14 cellular contexts compared by ENCODE assay signal in genomic region chr15:64017082-64017588, GRCh38. TPM values are rescaled to one million over a fixed set of nuclear protein-coding genes. Genes with fewer than 3 reads are reported as not detected.
DNase-seq lines count a peak whose midpoint lies in the region; ATAC-seq, FAIRE-seq and TF ChIP-seq lines count a peak whose summit lies in the region.
"Had no signal": no experiment of that assay in that cellular context is flagged by ENCODE, and none has a peak within 500 bp of the region (broad histone marks: within the 10 kb centered on the region; RNA-seq: fewer than 3 reads in every experiment).

No MANE protein-coding gene starts in this region.

- H3K27me3 ChIP-seq in keratinocyte (ENCODE audit: control insufficient read depth, extremely low read depth, insufficient read depth, low read length) (peaks cover 3% of the 10 kb centered on the region), upper lobe of right lung (no peaks in the 10 kb centered on the region), H9 (ENCODE audit: insufficient read depth, low read length) (no peaks in the 10 kb centered on the region)
- H3K27me3 ChIP-seq: gastroesophageal sphincter, stomach had no signal

- H3K4me1 Mint-ChIP-seq in activated CD4-positive, alpha-beta T cell treated with anti-CD3 and anti-CD28 coated beads, Interleukin-2, amount 10 ng/mL, durations not matched to agents 7 days and 5 days = peaks cover 12% of the 10 kb centered on the region
- peaks cover 4 to 7% of the 10 kb centered on the region in 2 experiments for H3K4me1 Mint-ChIP-seq in H9
- peaks cover 6% of the 10 kb centered on the region for H3K4me1 Mint-ChIP-seq in activated T-helper 2 cell treated with anti-CD3 and anti-CD28 coated beads, Interferon-gamma antibody, Interleukin-2, Interleukin-4, amounts not matched to agents 10 μg/mL and 5 μg/mL and 100 μg/mL, durations not matched to agents 14 hours and 24 hours and 36 hours (ENCODE audit: low read depth)

- dilution Hi-C loops in keratinocyte (cut with MboI; ENCODE audit: extremely low pct_ligation_motif_present, low sequenced_read_pairs) = no loop called here

- H2AFZ ChIP-seq in keratinocyte (ENCODE audit: control insufficient read depth, low read length) = no peak overlapping the region
- no peak overlapping the region for H2AFZ ChIP-seq in H9 (ENCODE audit: low read length)

- no peak overlapping the region for H2BK15ac ChIP-seq in H9 (ENCODE audit: low read depth, low read length)

- H3K23me2 ChIP-seq in H9 (ENCODE audit: insufficient read length, low read depth, low read length, poor library complexity, severe bottlenecking) = no peaks in the 10 kb centered on the region

- H3K4ac ChIP-seq in H9 (ENCODE audit: low read depth, low read length) = no peak overlapping the region

- H2BK5ac ChIP-seq in H9 (ENCODE audit: insufficient read length, low read length) = no peak overlapping the region

- ATAC-seq in SK-N-SH treated with all-trans-retinoic acid at 6 μM for 48 hours (peak; percentile 34; the same call in 2 of the 3 replicates), upper lobe of right lung (peak; percentile 25)
- ATAC-seq: gastroesophageal sphincter, left ventricle myocardium superior had no signal

- no peak overlapping the region for H3K23ac ChIP-seq in H9 (ENCODE audit: insufficient read length, low read depth, low read length)

- WGBS in H9 (ENCODE audit: extremely low coverage, insufficient read length, low lambda C conversion rate) = no CpG with 5 or more reads among the region's 5 CpGs

- DNase-seq in SIG-M5 treated with dmso at 0.1 percent for 504 hours (lab: John Stamatoyannopoulos, UW; ENCODE audit: unreplicated experiment) (peak; percentile 34), SIG-M5 (lab: John Stamatoyannopoulos, UW) (no peak), keratinocyte (ENCODE audit: low read depth, low spot score) (peak; percentile 28), upper lobe of right lung (no peak), H9 (no peak)
- no peak for DNase-seq in activated CD4-positive, alpha-beta T cell treated with anti-CD3 and anti-CD28 coated beads, Interleukin-2, amount 10 ng/mL, durations not matched to agents 7 days and 5 days
- no peak for DNase-seq in activated T-helper 2 cell treated with anti-CD3 and anti-CD28 coated beads, Interferon-gamma antibody, Interleukin-2, Interleukin-4, amounts not matched to agents 10 μg/mL and 5 μg/mL and 100 μg/mL, durations not matched to agents 14 hours and 24 hours and 36 hours (ENCODE audit: low spot score)
- DNase-seq: activated CD4-positive, alpha-beta T cell treated with anti-CD3 and anti-CD28 coated beads for 4 hours; activated naive CD4-positive, alpha-beta T cell; left ventricle myocardium superior; NCI-H2171 treated with DMSO at 0.1 percent for 48 hours; stomach had no signal

- H3K79me1 ChIP-seq in H9 (ENCODE audit: insufficient read depth, low read depth, low read length, poor library complexity, severe bottlenecking) = no peaks in the 10 kb centered on the region

- H4K20me1 ChIP-seq in keratinocyte (ENCODE audit: control insufficient read depth, extremely low read depth, insufficient read depth, low read length) (no peaks in the 10 kb centered on the region), H9 (ENCODE audit: control insufficient read depth, insufficient read depth, insufficient read length) (no peaks in the 10 kb centered on the region)

- H3K79me2 ChIP-seq in keratinocyte (ENCODE audit: control insufficient read depth, insufficient read depth, low read length) (no peaks in the 10 kb centered on the region), H9 (ENCODE audit: insufficient read depth, low read length) (no peaks in the 10 kb centered on the region)

- H3K9me1 ChIP-seq in keratinocyte (ENCODE audit: control insufficient read depth, extremely low read depth, insufficient read depth, low read length) = peaks cover 6% of the 10 kb centered on the region

- no peak overlapping the region for H3K18ac ChIP-seq in H9 (ENCODE audit: insufficient read length, low read depth, low read length)

- no peak overlapping the region for H4K91ac ChIP-seq in H9 (ENCODE audit: insufficient read length, low read depth, low read length)

- H3K9me3 ChIP-seq in keratinocyte (ENCODE audit: control insufficient read depth, low read depth, low read length) = no peaks in the 10 kb centered on the region
- no peaks in the 10 kb centered on the region for H3K9me3 ChIP-seq in upper lobe of right lung
- H3K9me3 ChIP-seq in H9 (ENCODE audit: control insufficient read depth, low read depth, low read length) = no peaks in the 10 kb centered on the region
- H3K9me3 ChIP-seq: gastroesophageal sphincter, stomach had no signal

- H3K9me3 Mint-ChIP-seq in activated CD4-positive, alpha-beta T cell treated with anti-CD3 and anti-CD28 coated beads, Interleukin-2, amount 10 ng/mL, durations not matched to agents 7 days and 5 days = peaks cover 5% of the 10 kb centered on the region
- no peaks in the 10 kb centered on the region for H3K9me3 Mint-ChIP-seq in H9
- H3K9me3 Mint-ChIP-seq in activated T-helper 2 cell treated with anti-CD3 and anti-CD28 coated beads, Interferon-gamma antibody, Interleukin-2, Interleukin-4, amounts not matched to agents 10 μg/mL and 5 μg/mL and 100 μg/mL, durations not matched to agents 14 hours and 24 hours and 36 hours = peaks cover 9% of the 10 kb centered on the region

- TF ChIP-seq CTCF in keratinocyte (optimal IDR thresholded peaks at IDR 0.05 in 1 of 3, IDR thresholded peaks at IDR 0.05 in 1 of 3, conservative IDR thresholded peaks at IDR 0.05 in 1 of 3; ENCODE audit: extremely low read depth in 1 of 3, insufficient read depth in 2 of 3, low read length in 3 of 3) (no peak), upper lobe of right lung (IDR thresholded peaks at IDR 0.05) (no peak), H9 (conservative IDR thresholded peaks at IDR 0.05) (no peak)

- no peak overlapping the region for H3K9ac ChIP-seq in keratinocyte (ENCODE audit: control insufficient read depth, extremely low read depth, insufficient read depth, low read length)
- H3K9ac ChIP-seq in H9 (ENCODE audit: extremely low read depth, insufficient read length, low read length) = no peak overlapping the region

- FAIRE-seq in keratinocyte (lab: Jason Lieb, UNC) = peak; percentile 73

- H2BK12ac ChIP-seq in H9 (ENCODE audit: insufficient read length, low read depth, low read length) = no peak overlapping the region

- intact Hi-C loops in upper lobe of right lung (cut with DNase I) = no loop called here
- intact Hi-C loops in activated T-helper 2 cell treated with anti-CD3 and anti-CD28 coated beads, Interferon-gamma antibody, Interleukin-2, Interleukin-4, amounts not matched to agents 10 μg/mL and 5 μg/mL and 100 μg/mL, durations not matched to agents 14 hours and 24 hours and 36 hours (cut with micrococcal nuclease) = no loop called here

- H3K4me3 ChIP-seq in keratinocyte (ENCODE audit: control insufficient read depth in 2 of 3, extremely low read depth in 1 of 3, insufficient read depth in 2 of 3, low read depth in 1 of 3, low read length in 3 of 3) (no peak overlapping the region), upper lobe of right lung (no peak overlapping the region)
- H3K4me3 ChIP-seq: gastroesophageal sphincter, stomach had no signal

- POLR2A ChIA-PET in activated CD4-positive, alpha-beta T cell treated with anti-CD3 and anti-CD28 coated beads, Interleukin-2, amount 10 ng/mL, durations not matched to agents 7 days and 5 days (lab: Charles Lee) = no interaction called here

- H2BK120ac ChIP-seq in H9 (ENCODE audit: low read depth, low read length, poor library complexity, severe bottlenecking) = no peak overlapping the region

- H3K4me2 ChIP-seq in keratinocyte (ENCODE audit: control insufficient read depth, extremely low read depth, insufficient read depth, low read depth, low read length) (peak overlapping the region; percentile 49), H9 (ENCODE audit: insufficient read depth, insufficient read length, low read length) (no peak overlapping the region)

- no peak overlapping the region for H3K4me3 Mint-ChIP-seq in activated CD4-positive, alpha-beta T cell treated with anti-CD3 and anti-CD28 coated beads, Interleukin-2, amount 10 ng/mL, durations not matched to agents 7 days and 5 days
- no peak overlapping the region for H3K4me3 Mint-ChIP-seq in H9
- no peak overlapping the region for H3K4me3 Mint-ChIP-seq in activated T-helper 2 cell treated with anti-CD3 and anti-CD28 coated beads, Interferon-gamma antibody, Interleukin-2, Interleukin-4, amounts not matched to agents 10 μg/mL and 5 μg/mL and 100 μg/mL, durations not matched to agents 14 hours and 24 hours and 36 hours (ENCODE audit: low read depth)

- CTCF ChIA-PET in activated CD4-positive, alpha-beta T cell treated with anti-CD3 and anti-CD28 coated beads, Interleukin-2, amount 10 ng/mL, durations not matched to agents 7 days and 5 days (lab: Charles Lee) = interaction anchor here (1.0 kb wide), 1 partner anchor 29 kb away, joined by 3 read pairs; the partner anchor contains the start of gene DAPK2

- H3K27ac ChIP-seq in keratinocyte (ENCODE audit: control insufficient read depth, insufficient read depth, low read length) (peak overlapping the region; percentile 12), upper lobe of right lung (no peak overlapping the region), H9 (ENCODE audit: insufficient read length, low read depth, low read length) (no peak overlapping the region)
- H3K27ac ChIP-seq: gastroesophageal sphincter, stomach had no signal

- no peak overlapping the region for H3T11ph ChIP-seq in H9 (ENCODE audit: low read length)

- H3K36me3 ChIP-seq in keratinocyte (ENCODE audit: control insufficient read depth in 2 of 2, extremely low read depth in 1 of 2, insufficient read depth in 2 of 2, low read length in 2 of 2) = no peaks in the 10 kb centered on the region
- H3K36me3 ChIP-seq in upper lobe of right lung = no peaks in the 10 kb centered on the region
- H3K36me3 ChIP-seq: gastroesophageal sphincter, stomach had no signal

- no peak overlapping the region for H2AK5ac ChIP-seq in H9 (ENCODE audit: insufficient read length, low read length)

- no peak overlapping the region for H2BK20ac ChIP-seq in H9 (ENCODE audit: low read depth, low read length, poor library complexity, severe bottlenecking)

- no peak overlapping the region for H4K5ac ChIP-seq in H9 (ENCODE audit: insufficient read length, low read depth, low read length)

- H3K56ac ChIP-seq in H9 (ENCODE audit: insufficient read length, low read depth, low read length) = no peak overlapping the region

- H3K14ac ChIP-seq in H9 (ENCODE audit: insufficient read depth, low read length) = no peak overlapping the region

- no peak overlapping the region for H4K8ac ChIP-seq in H9 (replicated peaks; ENCODE audit: insufficient read length, low read depth, low read length)

- no peaks in the 10 kb centered on the region for H3K36me3 Mint-ChIP-seq in activated CD4-positive, alpha-beta T cell treated with anti-CD3 and anti-CD28 coated beads, Interleukin-2, amount 10 ng/mL, durations not matched to agents 7 days and 5 days (ENCODE audit: low read depth)
- H3K36me3 Mint-ChIP-seq in H9 (ENCODE audit: insufficient read depth in 1 of 3, low read depth in 3 of 3) = no peaks in the 10 kb centered on the region
- peaks cover 3% of the 10 kb centered on the region for H3K36me3 Mint-ChIP-seq in activated T-helper 2 cell treated with anti-CD3 and anti-CD28 coated beads, Interferon-gamma antibody, Interleukin-2, Interleukin-4, amounts not matched to agents 10 μg/mL and 5 μg/mL and 100 μg/mL, durations not matched to agents 14 hours and 24 hours and 36 hours (ENCODE audit: low read depth)

- H3K27me3 Mint-ChIP-seq in activated CD4-positive, alpha-beta T cell treated with anti-CD3 and anti-CD28 coated beads, Interleukin-2, amount 10 ng/mL, durations not matched to agents 7 days and 5 days = no peaks in the 10 kb centered on the region
- no peaks in the 10 kb centered on the region for H3K27me3 Mint-ChIP-seq in H9 (ENCODE audit: low read depth)
- H3K27me3 Mint-ChIP-seq in activated T-helper 2 cell treated with anti-CD3 and anti-CD28 coated beads, Interferon-gamma antibody, Interleukin-2, Interleukin-4, amounts not matched to agents 10 μg/mL and 5 μg/mL and 100 μg/mL, durations not matched to agents 14 hours and 24 hours and 36 hours (ENCODE audit: low read depth) = no peaks in the 10 kb centered on the region

- H3K4me1 ChIP-seq in keratinocyte (ENCODE audit: control insufficient read depth, extremely low read depth, insufficient read depth, low read length) (peaks cover 44% of the 10 kb centered on the region), upper lobe of right lung (peaks cover 24% of the 10 kb centered on the region), H9 (ENCODE audit: insufficient read depth, low read length) (no peaks in the 10 kb centered on the region)

- no peak overlapping the region for H3K27ac Mint-ChIP-seq in activated CD4-positive, alpha-beta T cell treated with anti-CD3 and anti-CD28 coated beads, Interleukin-2, amount 10 ng/mL, durations not matched to agents 7 days and 5 days
- H3K27ac Mint-ChIP-seq in H9 = no peak overlapping the region
- no peak overlapping the region for H3K27ac Mint-ChIP-seq in activated T-helper 2 cell treated with anti-CD3 and anti-CD28 coated beads, Interferon-gamma antibody, Interleukin-2, Interleukin-4, amounts not matched to agents 10 μg/mL and 5 μg/mL and 100 μg/mL, durations not matched to agents 14 hours and 24 hours and 36 hours

RNA-seq across cellular contexts. Expression of gene DAPK2, which starts 29.1 kb away (rescaled TPM):
- polyA plus RNA-seq in keratinocyte = 0.83 to 1.7 TPM (median 1.4 TPM) in 3 replicates
- polyA plus RNA-seq in keratinocyte (2011; ENCODE audit: low read depth) = 5.5 TPM
- polyA plus RNA-seq in keratinocyte (2011; cell fraction: cytosol; rRNA removed) = 1.2 and 1.6 TPM in 2 replicates
- 3.3 and 4.8 TPM in 2 replicates for polyA plus RNA-seq in keratinocyte (2011; cell fraction: nucleus; rRNA removed)
- polyA plus RNA-seq in keratinocyte (2012; ENCODE audit: low replicate concordance) = 0.85 and 6.7 TPM in 2 replicates
- polyA minus RNA-seq in keratinocyte = 0.56 to 1.6 TPM (median 1.3 TPM) in 3 replicates
- not detected for polyA minus RNA-seq in keratinocyte (2011; cell fraction: cytosol; rRNA and poly(A)+ RNA removed)
- polyA minus RNA-seq in keratinocyte (2011; cell fraction: nucleus; rRNA and poly(A)+ RNA removed) = 3.4 and 4.4 TPM in 2 replicates
- 73.3 TPM for total RNA-seq in upper lobe of right lung
- under 1 TPM; 0.83 to 0.87 TPM for total RNA-seq in activated CD4-positive, alpha-beta T cell treated with anti-CD3 and anti-CD28 coated beads, Interleukin-2, amount 10 ng/mL, durations not matched to agents 7 days and 5 days
- total RNA-seq in H9 (2021) = 3.5 and 4.6 TPM in 2 replicates
- 1.9 and 2.0 TPM in 2 replicates for total RNA-seq in activated T-helper 2 cell treated with anti-CD3 and anti-CD28 coated beads, Interferon-gamma antibody, Interleukin-2, Interleukin-4, amounts not matched to agents 10 μg/mL and 5 μg/mL and 100 μg/mL, durations not matched to agents 14 hours and 24 hours and 36 hours

Comparison
In these comparisons a context has a peak if more than half of its experiments do, and no peak if none do; other contexts are left out.
1. DNase-seq: peak in SIG-M5 treated with dmso at 0.1 percent for 504 hours (single experiment) and keratinocyte (single experiment); none in SIG-M5 (single experiment), upper lobe of right lung (single experiment), activated CD4-positive, alpha-beta T cell treated with anti-CD3 and anti-CD28 coated beads, Interleukin-2, amount 10 ng/mL, durations not matched to agents 7 days and 5 days (single experiment), H9 (single experiment) and activated T-helper 2 cell treated with anti-CD3 and anti-CD28 coated beads, Interferon-gamma antibody, Interleukin-2, Interleukin-4, amounts not matched to agents 10 μg/mL and 5 μg/mL and 100 μg/mL, durations not matched to agents 14 hours and 24 hours and 36 hours (single experiment).
2. RNA of gene DAPK2, which starts 29.1 kb away (total RNA-seq): 73.3 TPM in upper lobe of right lung (single experiment); 3.5 to 4.6 TPM in H9, 1.9 to 2.0 TPM in activated T-helper 2 cell treated with anti-CD3 and anti-CD28 coated beads, Interferon-gamma antibody, Interleukin-2, Interleukin-4, amounts not matched to agents 10 μg/mL and 5 μg/mL and 100 μg/mL, durations not matched to agents 14 hours and 24 hours and 36 hours and 0.83 to 0.87 TPM in activated CD4-positive, alpha-beta T cell treated with anti-CD3 and anti-CD28 coated beads, Interleukin-2, amount 10 ng/mL, durations not matched to agents 7 days and 5 days; every median in the first group is over 10 times any median in the second.